In the genomic region with DNA sequence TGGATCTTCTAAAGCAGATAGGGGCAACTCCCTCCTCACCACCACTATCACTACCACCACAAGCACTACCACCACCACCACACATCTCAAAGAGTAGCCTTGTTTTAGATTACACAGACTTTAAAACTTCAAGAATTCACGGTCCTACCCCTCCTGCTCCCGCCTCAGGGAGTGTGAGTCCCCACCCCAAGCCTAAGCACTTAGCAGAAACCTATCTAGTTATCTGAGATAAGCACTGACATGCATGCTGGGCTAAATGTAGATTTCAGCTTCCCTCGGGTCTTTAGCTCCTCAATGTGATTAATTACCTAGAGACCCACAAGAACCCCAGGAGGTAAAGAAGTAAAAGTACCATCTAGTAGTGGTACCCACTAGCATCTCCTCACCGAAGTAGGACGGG, we compare ENCODE assay signal across 10 cellular contexts. TPM values are rescaled to one million over a fixed set of nuclear protein-coding genes. Genes with fewer than 3 reads are reported as not detected.
DNase-seq lines count a peak whose midpoint lies in the region; ATAC-seq and TF ChIP-seq lines count a peak whose summit lies in the region.
"Had no signal": no experiment of that assay in that cellular context is flagged by ENCODE, and none has a peak within 500 bp of the region (broad histone marks: within the 10 kb centered on the region; RNA-seq: fewer than 3 reads in every experiment).

No MANE protein-coding gene starts in this region.

- WGBS in prostate gland: 13% methylated on average over 5 of the region's 5 CpGs

- ATAC-seq in HG03520 (IDR thresholded peaks at IDR 0.05; ENCODE audit: unreplicated experiment): no peak
- no peak for ATAC-seq in HG03097 (IDR thresholded peaks at IDR 0.05; ENCODE audit: low FRiP score, unreplicated experiment)

- peak overlapping the region; percentile 96 for H3K4me3 Mint-ChIP-seq in Caco-2 (ENCODE audit: unreplicated experiment)

- H3K4me1 Mint-ChIP-seq in Caco-2 (ENCODE audit: low read depth, unreplicated experiment): peaks cover 16% of the 10 kb centered on the region

- H3K9me3 ChIP-seq in Caco-2 (no peaks in the 10 kb centered on the region), SJCRH30 (replicated peaks) (no peaks in the 10 kb centered on the region), prostate gland (no peaks in the 10 kb centered on the region)
- H3K9me3 ChIP-seq: neutrophil had no signal

- no peak for DNase-seq in Caco-2
- no peak for DNase-seq in SJCRH30
- no peak for DNase-seq in fibroblast of villous mesenchyme (ENCODE audit: low read depth)
- DNase-seq in prostate gland (ENCODE audit: low spot score): no peak
- DNase-seq in medulla oblongata (ENCODE audit: extremely low spot score): no peak
- DNase-seq in AG08396 (ENCODE audit: low spot score): no peak
- DNase-seq: Karpas-422 had no signal

- intact Hi-C loops in Caco-2 (cut with micrococcal nuclease; ENCODE audit: unreplicated experiment) (loop anchor here (1.0 to 10.0 kb wide), 3 partner anchors 8 to 125 kb away; no protein-coding TSS in a partner anchor), prostate gland (cut with DNase I) (no loop called here)

- H3K27ac Mint-ChIP-seq in Caco-2 (ENCODE audit: unreplicated experiment): peak overlapping the region; percentile 91

- no peaks in the 10 kb centered on the region for H3K9me3 Mint-ChIP-seq in Caco-2 (ENCODE audit: unreplicated experiment)

- no peaks in the 10 kb centered on the region for H3K36me3 Mint-ChIP-seq in Caco-2 (ENCODE audit: insufficient read depth, unreplicated experiment)

- H3K4me3 ChIP-seq in Caco-2 (ENCODE audit: low read depth, low read length): peak overlapping the region; percentile 68
- peak overlapping the region; percentile 81 for H3K4me3 ChIP-seq in SJCRH30
- peak overlapping the region; percentile 64 for H3K4me3 ChIP-seq in fibroblast of villous mesenchyme (ENCODE audit: low read depth, low read length)
- peak overlapping the region; percentile 43 to 51 for H3K4me3 ChIP-seq in prostate gland

- H3K36me3 ChIP-seq in Caco-2 (ENCODE audit: control insufficient read depth, insufficient read depth, low read length) (no peaks in the 10 kb centered on the region), SJCRH30 (no peaks in the 10 kb centered on the region), prostate gland (no peaks in the 10 kb centered on the region)
- H3K36me3 ChIP-seq: neutrophil had no signal

- no TSS peak for BruUV-seq in Caco-2 (replicated peaks; lab: Mats Ljungman, UMichigan)

- CTCF ChIA-PET in Caco-2 (lab: Charles Lee): no interaction called here

- H3K27ac ChIP-seq in SJCRH30 (peak overlapping the region; percentile 82), prostate gland (peak overlapping the region in 1 of 2 donors; percentile 76)
- H3K27ac ChIP-seq: neutrophil had no signal

- H3K27me3 ChIP-seq in Caco-2 (replicated peaks; ENCODE audit: control insufficient read depth, insufficient read depth, low read length) (no peaks in the 10 kb centered on the region), SJCRH30 (no peaks in the 10 kb centered on the region), prostate gland (replicated peaks; ENCODE audit: insufficient read depth) (no peaks in the 10 kb centered on the region)

- no peak for TF ChIP-seq POLR2A in prostate gland (IDR thresholded peaks at IDR 0.05)

- H3K4me1 ChIP-seq in Caco-2 (peaks cover 28% of the 10 kb centered on the region), SJCRH30 (peaks cover 15% of the 10 kb centered on the region), prostate gland (replicated peaks) (no peaks in the 10 kb centered on the region)

- H3K27me3 Mint-ChIP-seq in Caco-2 (ENCODE audit: insufficient read depth, unreplicated experiment): no peaks in the 10 kb centered on the region

- TF ChIP-seq CTCF in Caco-2 (IDR thresholded peaks at IDR 0.05; ENCODE audit: insufficient read depth in 1 of 2, low read depth in 1 of 2, low read length in 1 of 2, severe bottlenecking in 1 of 2, unreplicated experiment in 1 of 2) (no peak), fibroblast of villous mesenchyme (IDR thresholded peaks at IDR 0.05; ENCODE audit: insufficient read depth, low read depth, low read length) (no peak), prostate gland (IDR thresholded peaks at IDR 0.05) (no peak)

- POLR2A ChIA-PET in Caco-2 (lab: Charles Lee): no interaction called here

RNA-seq across cellular contexts. Expression of a gene that starts 0.8 kb away (rescaled TPM):
- total RNA-seq in Caco-2 (2022) (55.7 and 66.3 TPM in 2 replicates), fibroblast of villous mesenchyme (6.1 and 15.1 TPM in 2 replicates), prostate gland (10 to 100 TPM; 27.9 to 60.1 TPM)
- 42.7 and 43.2 TPM in 2 replicates for total RNA-seq in SJCRH30 (2014; rRNA removed; shearing (Covaris generic))
